ENCODE assay signal across 2 cellular contexts in the genomic region with DNA sequence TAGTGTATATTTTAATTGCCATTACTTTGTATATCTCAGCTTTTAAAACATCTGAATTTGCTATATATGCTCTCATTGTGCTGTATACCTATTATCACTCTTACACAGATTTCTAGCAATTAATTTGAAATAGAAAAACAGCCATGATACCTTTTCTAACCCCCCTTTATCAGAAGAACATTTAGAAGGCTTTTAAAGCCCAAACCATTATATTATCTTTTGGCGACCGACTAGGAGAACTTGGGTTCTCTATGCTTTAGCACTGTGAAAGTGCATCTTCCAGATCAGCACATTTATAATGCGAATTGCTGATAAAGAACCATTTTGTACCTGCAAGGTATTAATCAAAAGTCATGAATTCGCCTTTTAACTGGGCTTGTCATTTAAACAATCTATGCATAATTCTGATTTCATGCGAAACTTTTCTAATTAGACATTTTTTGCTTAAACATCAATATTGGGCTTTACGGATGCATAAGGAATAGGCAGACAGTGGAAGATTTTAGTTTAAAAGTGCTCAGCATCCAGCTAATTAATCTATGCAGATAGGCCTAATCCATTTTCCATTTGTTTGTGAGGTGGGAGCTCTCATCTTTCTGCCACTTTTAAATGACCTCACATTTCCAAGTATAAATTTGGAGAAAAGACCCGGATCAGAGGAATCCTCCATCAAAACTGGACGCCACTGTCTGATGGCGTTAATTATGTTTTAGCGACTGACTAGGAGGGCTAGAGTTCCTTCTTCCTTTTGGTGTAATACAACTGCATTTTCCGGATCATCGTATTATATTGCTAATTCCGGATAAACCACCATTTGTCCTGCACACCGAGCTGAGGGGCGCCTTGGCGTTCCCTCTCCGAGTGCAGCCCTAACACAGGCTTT.
TF ChIP-seq lines count a peak whose summit lies in the region.

No MANE protein-coding gene starts in this region.

TF ChIP-seq in IMR-90, 13 proteins besides CTCF, POLR2A, EP300 and RAD21:
- TF ChIP-seq RCOR1 (IDR thresholded peaks at IDR 0.05; ENCODE audit: insufficient replicate concordance, low read length) (no peak), CHD1 (IDR thresholded peaks at IDR 0.05; ENCODE audit: low read depth, low read length) (no peak)

TF ChIP-seq in K562, 482 proteins besides CTCF, POLR2A, EP300 and RAD21:
- TF ChIP-seq, protein P1, sequence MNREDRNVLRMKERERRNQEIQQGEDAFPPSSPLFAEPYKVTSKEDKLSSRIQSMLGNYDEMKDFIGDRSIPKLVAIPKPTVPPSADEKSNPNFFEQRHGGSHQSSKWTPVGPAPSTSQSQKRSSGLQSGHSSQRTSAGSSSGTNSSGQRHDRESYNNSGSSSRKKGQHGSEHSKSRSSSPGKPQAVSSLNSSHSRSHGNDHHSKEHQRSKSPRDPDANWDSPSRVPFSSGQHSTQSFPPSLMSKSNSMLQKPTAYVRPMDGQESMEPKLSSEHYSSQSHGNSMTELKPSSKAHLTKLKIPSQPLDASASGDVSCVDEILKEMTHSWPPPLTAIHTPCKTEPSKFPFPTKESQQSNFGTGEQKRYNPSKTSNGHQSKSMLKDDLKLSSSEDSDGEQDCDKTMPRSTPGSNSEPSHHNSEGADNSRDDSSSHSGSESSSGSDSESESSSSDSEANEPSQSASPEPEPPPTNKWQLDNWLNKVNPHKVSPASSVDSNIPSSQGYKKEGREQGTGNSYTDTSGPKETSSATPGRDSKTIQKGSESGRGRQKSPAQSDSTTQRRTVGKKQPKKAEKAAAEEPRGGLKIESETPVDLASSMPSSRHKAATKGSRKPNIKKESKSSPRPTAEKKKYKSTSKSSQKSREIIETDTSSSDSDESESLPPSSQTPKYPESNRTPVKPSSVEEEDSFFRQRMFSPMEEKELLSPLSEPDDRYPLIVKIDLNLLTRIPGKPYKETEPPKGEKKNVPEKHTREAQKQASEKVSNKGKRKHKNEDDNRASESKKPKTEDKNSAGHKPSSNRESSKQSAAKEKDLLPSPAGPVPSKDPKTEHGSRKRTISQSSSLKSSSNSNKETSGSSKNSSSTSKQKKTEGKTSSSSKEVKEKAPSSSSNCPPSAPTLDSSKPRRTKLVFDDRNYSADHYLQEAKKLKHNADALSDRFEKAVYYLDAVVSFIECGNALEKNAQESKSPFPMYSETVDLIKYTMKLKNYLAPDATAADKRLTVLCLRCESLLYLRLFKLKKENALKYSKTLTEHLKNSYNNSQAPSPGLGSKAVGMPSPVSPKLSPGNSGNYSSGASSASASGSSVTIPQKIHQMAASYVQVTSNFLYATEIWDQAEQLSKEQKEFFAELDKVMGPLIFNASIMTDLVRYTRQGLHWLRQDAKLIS (CRISPR knock-in tag; IDR thresholded peaks at IDR 0.05): peak; percentile 17; the same call in 1 of the 2 replicates
- TF ChIP-seq ZNF77 (CRISPR knock-in tag; IDR thresholded peaks at IDR 0.05) (no peak), KDM5B (IDR thresholded peaks at IDR 0.05; ENCODE audit: insufficient replicate concordance, low read depth, low read length) (peak; percentile 35), MYNN (IDR thresholded peaks at IDR 0.05) (no peak), MYNN (CRISPR knock-in tag; IDR thresholded peaks at IDR 0.05) (no peak), ZNF431 (CRISPR knock-in tag; IDR thresholded peaks at IDR 0.05) (no peak), ZNF134 (CRISPR knock-in tag; conservative IDR thresholded peaks at IDR 0.05) (no peak), TCF7 (IDR thresholded peaks at IDR 0.05; ENCODE audit: borderline replicate concordance) (0 out of 2 replicates have a peak, but pooled peaks have one; percentile 14), MAFG (tag; conservative IDR thresholded peaks at IDR 0.05) (peak; percentile 45), ARNT (IDR thresholded peaks at IDR 0.05) (peak in 1 of 2 experiments; percentile 53; a peak in 1 of 4 replicates), ARID1B (IDR thresholded peaks at IDR 0.05) (0 out of 2 replicates have a peak, but pooled peaks have one; percentile 16), CHD1 (IDR thresholded peaks at IDR 0.05; ENCODE audit: low read length) (peak; percentile 70), C11orf30 (IDR thresholded peaks at IDR 0.05; ENCODE audit: low read depth) (peak; percentile 76), HEY1 (CRISPR knock-in tag; IDR thresholded peaks at IDR 0.05; ENCODE audit: borderline replicate concordance) (no peak), NR2C1 (IDR thresholded peaks at IDR 0.05) (0 out of 2 replicates have a peak, but pooled peaks have one; percentile 8), NR2C1 (tag; IDR thresholded peaks at IDR 0.05) (no peak), ZNF316 (IDR thresholded peaks at IDR 0.05) (peak; percentile 80), SP1 (CRISPR knock-in tag; IDR thresholded peaks at IDR 0.05) (no peak; the same call in 1 of the 2 replicates), ZNF644 (tag; IDR thresholded peaks at IDR 0.05; ENCODE audit: low read depth) (no peak), ESRRA (IDR thresholded peaks at IDR 0.05; ENCODE audit: borderline replicate concordance, low read depth) (peak; percentile 82; the same call in 1 of the 2 replicates), ELF2 (CRISPR knock-in tag; IDR thresholded peaks at IDR 0.05) (no peak), CBFA2T3 (IDR thresholded peaks at IDR 0.05) (peak; percentile 39), SIN3B (IDR thresholded peaks at IDR 0.05; ENCODE audit: low read depth) (no peak), GABPB1 (CRISPR knock-in tag; IDR thresholded peaks at IDR 0.05) (0 out of 2 replicates have a peak, but pooled peaks have one; percentile 20), PTRF (tag; IDR thresholded peaks at IDR 0.05) (peak; percentile 12; the same call in 1 of the 2 replicates), ASH1L (IDR thresholded peaks at IDR 0.05; ENCODE audit: borderline replicate concordance, low read depth, partially characterized antibody) (peak; percentile 28), SIN3A (IDR thresholded peaks at IDR 0.05; ENCODE audit: borderline replicate concordance in 2 of 2, control insufficient read depth in 1 of 2, low read depth in 2 of 2, low read length in 2 of 2) (no peak)
- TF ChIP-seq, protein P2, sequence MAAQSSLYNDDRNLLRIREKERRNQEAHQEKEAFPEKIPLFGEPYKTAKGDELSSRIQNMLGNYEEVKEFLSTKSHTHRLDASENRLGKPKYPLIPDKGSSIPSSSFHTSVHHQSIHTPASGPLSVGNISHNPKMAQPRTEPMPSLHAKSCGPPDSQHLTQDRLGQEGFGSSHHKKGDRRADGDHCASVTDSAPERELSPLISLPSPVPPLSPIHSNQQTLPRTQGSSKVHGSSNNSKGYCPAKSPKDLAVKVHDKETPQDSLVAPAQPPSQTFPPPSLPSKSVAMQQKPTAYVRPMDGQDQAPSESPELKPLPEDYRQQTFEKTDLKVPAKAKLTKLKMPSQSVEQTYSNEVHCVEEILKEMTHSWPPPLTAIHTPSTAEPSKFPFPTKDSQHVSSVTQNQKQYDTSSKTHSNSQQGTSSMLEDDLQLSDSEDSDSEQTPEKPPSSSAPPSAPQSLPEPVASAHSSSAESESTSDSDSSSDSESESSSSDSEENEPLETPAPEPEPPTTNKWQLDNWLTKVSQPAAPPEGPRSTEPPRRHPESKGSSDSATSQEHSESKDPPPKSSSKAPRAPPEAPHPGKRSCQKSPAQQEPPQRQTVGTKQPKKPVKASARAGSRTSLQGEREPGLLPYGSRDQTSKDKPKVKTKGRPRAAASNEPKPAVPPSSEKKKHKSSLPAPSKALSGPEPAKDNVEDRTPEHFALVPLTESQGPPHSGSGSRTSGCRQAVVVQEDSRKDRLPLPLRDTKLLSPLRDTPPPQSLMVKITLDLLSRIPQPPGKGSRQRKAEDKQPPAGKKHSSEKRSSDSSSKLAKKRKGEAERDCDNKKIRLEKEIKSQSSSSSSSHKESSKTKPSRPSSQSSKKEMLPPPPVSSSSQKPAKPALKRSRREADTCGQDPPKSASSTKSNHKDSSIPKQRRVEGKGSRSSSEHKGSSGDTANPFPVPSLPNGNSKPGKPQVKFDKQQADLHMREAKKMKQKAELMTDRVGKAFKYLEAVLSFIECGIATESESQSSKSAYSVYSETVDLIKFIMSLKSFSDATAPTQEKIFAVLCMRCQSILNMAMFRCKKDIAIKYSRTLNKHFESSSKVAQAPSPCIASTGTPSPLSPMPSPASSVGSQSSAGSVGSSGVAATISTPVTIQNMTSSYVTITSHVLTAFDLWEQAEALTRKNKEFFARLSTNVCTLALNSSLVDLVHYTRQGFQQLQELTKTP (IDR thresholded peaks at IDR 0.05; ENCODE audit: low read depth in 1 of 2, partially characterized antibody in 2 of 2): peak in 1 of 2 experiments; percentile 12
- TF ChIP-seq, protein P3, sequence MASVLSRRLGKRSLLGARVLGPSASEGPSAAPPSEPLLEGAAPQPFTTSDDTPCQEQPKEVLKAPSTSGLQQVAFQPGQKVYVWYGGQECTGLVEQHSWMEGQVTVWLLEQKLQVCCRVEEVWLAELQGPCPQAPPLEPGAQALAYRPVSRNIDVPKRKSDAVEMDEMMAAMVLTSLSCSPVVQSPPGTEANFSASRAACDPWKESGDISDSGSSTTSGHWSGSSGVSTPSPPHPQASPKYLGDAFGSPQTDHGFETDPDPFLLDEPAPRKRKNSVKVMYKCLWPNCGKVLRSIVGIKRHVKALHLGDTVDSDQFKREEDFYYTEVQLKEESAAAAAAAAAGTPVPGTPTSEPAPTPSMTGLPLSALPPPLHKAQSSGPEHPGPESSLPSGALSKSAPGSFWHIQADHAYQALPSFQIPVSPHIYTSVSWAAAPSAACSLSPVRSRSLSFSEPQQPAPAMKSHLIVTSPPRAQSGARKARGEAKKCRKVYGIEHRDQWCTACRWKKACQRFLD (CRISPR knock-in tag; IDR thresholded peaks at IDR 0.05): no peak
- TF ChIP-seq, protein P4, sequence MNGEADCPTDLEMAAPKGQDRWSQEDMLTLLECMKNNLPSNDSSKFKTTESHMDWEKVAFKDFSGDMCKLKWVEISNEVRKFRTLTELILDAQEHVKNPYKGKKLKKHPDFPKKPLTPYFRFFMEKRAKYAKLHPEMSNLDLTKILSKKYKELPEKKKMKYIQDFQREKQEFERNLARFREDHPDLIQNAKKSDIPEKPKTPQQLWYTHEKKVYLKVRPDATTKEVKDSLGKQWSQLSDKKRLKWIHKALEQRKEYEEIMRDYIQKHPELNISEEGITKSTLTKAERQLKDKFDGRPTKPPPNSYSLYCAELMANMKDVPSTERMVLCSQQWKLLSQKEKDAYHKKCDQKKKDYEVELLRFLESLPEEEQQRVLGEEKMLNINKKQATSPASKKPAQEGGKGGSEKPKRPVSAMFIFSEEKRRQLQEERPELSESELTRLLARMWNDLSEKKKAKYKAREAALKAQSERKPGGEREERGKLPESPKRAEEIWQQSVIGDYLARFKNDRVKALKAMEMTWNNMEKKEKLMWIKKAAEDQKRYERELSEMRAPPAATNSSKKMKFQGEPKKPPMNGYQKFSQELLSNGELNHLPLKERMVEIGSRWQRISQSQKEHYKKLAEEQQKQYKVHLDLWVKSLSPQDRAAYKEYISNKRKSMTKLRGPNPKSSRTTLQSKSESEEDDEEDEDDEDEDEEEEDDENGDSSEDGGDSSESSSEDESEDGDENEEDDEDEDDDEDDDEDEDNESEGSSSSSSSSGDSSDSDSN (IDR thresholded peaks at IDR 0.05; ENCODE audit: borderline replicate concordance in 1 of 2, low read depth in 2 of 2, low read length in 2 of 2): 0 out of 4 replicates have a peak, but pooled peaks of 1 of the 2 experiments have one; percentile 3
- TF ChIP-seq, protein P5, sequence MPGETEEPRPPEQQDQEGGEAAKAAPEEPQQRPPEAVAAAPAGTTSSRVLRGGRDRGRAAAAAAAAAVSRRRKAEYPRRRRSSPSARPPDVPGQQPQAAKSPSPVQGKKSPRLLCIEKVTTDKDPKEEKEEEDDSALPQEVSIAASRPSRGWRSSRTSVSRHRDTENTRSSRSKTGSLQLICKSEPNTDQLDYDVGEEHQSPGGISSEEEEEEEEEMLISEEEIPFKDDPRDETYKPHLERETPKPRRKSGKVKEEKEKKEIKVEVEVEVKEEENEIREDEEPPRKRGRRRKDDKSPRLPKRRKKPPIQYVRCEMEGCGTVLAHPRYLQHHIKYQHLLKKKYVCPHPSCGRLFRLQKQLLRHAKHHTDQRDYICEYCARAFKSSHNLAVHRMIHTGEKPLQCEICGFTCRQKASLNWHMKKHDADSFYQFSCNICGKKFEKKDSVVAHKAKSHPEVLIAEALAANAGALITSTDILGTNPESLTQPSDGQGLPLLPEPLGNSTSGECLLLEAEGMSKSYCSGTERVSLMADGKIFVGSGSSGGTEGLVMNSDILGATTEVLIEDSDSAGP (CRISPR knock-in tag; IDR thresholded peaks at IDR 0.05): 0 out of 2 replicates have a peak, but pooled peaks have one; percentile 43
